In the genomic region with DNA sequence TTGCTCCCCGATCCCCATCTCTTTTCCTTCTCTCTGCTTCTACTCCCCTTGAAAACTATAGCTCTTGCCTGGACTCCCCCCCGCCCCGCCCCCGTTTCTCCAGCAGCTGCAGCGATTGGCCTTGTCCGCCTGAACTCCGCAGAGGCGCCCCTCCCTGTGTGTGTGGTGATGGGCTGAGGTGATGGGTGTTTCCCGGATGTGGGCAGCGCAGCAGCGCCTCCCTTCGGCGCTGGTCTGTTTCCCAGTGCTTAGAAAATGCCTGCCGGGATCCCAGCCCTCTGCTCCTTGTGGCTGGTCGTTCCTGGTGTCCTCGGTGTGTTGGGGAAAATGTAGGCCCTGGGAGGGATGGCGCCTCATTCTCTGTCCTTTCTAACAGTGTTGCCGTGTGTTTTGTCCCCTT, we compare ENCODE assay signal across 10 cellular contexts. TPM values are rescaled to one million over a fixed set of nuclear protein-coding genes. Genes with fewer than 3 reads are reported as not detected.
A peak's percentile ranks its signal among the peaks of the same experiment; 100 is the strongest.
DNase-seq lines count a peak whose midpoint lies in the region; ATAC-seq and TF ChIP-seq lines count a peak whose summit lies in the region.
"Had no signal": no experiment of that assay in that cellular context is flagged by ENCODE, and none has a peak within 500 bp of the region (broad histone marks: within the 10 kb centered on the region; RNA-seq: fewer than 3 reads in every experiment).

No MANE protein-coding gene starts in this region.

- 41% methylated on average over 17 of the region's 18 CpGs for WGBS in smooth muscle cell (ENCODE audit: low lambda C conversion rate)

- no peak overlapping the region for H3K4me3 ChIP-seq in fibroblast of villous mesenchyme (ENCODE audit: low read depth, low read length)
- no peak overlapping the region for H3K4me3 ChIP-seq in smooth muscle cell
- H3K4me3 ChIP-seq: GM23248 had no signal

- peak; percentile 75 to 90 for DNase-seq in NCI-H2081 (lab: John Stamatoyannopoulos, UW)
- no peak for DNase-seq in NCI-H2081 treated with DMSO at 0.1 percent for 48 hours (lab: John Stamatoyannopoulos, UW)
- DNase-seq in NCI-H526 treated with DMSO at 0.1 percent for 48 hours (lab: John Stamatoyannopoulos, UW), result peak; percentile 43
- DNase-seq in fibroblast of villous mesenchyme (ENCODE audit: low read depth), result no peak
- DNase-seq in smooth muscle cell (lab: John Stamatoyannopoulos, UW; ENCODE audit: unreplicated experiment), result no peak
- DNase-seq in left ventricle myocardium superior, result no peak
- DNase-seq in HK-2 (ENCODE audit: unreplicated experiment), result no peak
- DNase-seq in dermis blood vessel endothelial cell, result no peak
- DNase-seq: activated naive CD4-positive, alpha-beta T cell; GM23248 had no signal

- no peaks in the 10 kb centered on the region for H3K4me1 ChIP-seq in smooth muscle cell (ENCODE audit: low read depth)

- H3K27ac ChIP-seq in smooth muscle cell (ENCODE audit: low read depth), result no peak overlapping the region
- H3K27ac ChIP-seq: GM23248 had no signal

- intact Hi-C loops in left ventricle myocardium superior (cut with micrococcal nuclease), result no loop called here

- no peaks in the 10 kb centered on the region for H3K9me3 ChIP-seq in smooth muscle cell (replicated peaks; ENCODE audit: low read depth)

- H3K9ac ChIP-seq in smooth muscle cell (ENCODE audit: low read depth), result no peak overlapping the region
- H3K9ac ChIP-seq: GM23248 had no signal

- H4K20me1 ChIP-seq in smooth muscle cell (ENCODE audit: low read depth), result no peaks in the 10 kb centered on the region

- no peak overlapping the region for H3K4me2 ChIP-seq in smooth muscle cell

- H3K36me3 ChIP-seq in smooth muscle cell (ENCODE audit: low read depth), result no peaks in the 10 kb centered on the region

- no peak overlapping the region for H2AFZ ChIP-seq in smooth muscle cell (ENCODE audit: low read depth)
- H2AFZ ChIP-seq: GM23248 had no signal

- H3F3A ChIP-seq in smooth muscle cell (ENCODE audit: low read depth), result no peaks in the 10 kb centered on the region

- ATAC-seq in left ventricle myocardium superior, result no peak

- TF ChIP-seq CTCF in fibroblast of villous mesenchyme (IDR thresholded peaks at IDR 0.05; ENCODE audit: insufficient read depth, low read depth, low read length) (peak; percentile 10), smooth muscle cell (IDR thresholded peaks at IDR 0.05; ENCODE audit: borderline replicate concordance, insufficient read depth, poor library complexity, severe bottlenecking) (peak; percentile 19)

- H3K27me3 ChIP-seq in smooth muscle cell (ENCODE audit: low read depth), result no peaks in the 10 kb centered on the region

- no peaks in the 10 kb centered on the region for H3K79me2 ChIP-seq in smooth muscle cell (ENCODE audit: low read depth)

RNA-seq across cellular contexts. Expression of gene GALNT8, which starts 43.3 kb away (rescaled TPM):
- total RNA-seq in fibroblast of villous mesenchyme (under 0.01 TPM in 2 replicates), smooth muscle cell (2.7 and 5.6 TPM in 2 replicates), left ventricle myocardium superior (1.7 TPM), dermis blood vessel endothelial cell (under 0.01 and 0.14 TPM in 2 replicates)
- 2.0 and 4.1 TPM in 2 replicates for polyA plus RNA-seq in smooth muscle cell
- total RNA-seq: GM23248 had no signal
- polyA plus RNA-seq: GM23248 had no signal

Comparison
In these comparisons a context has a peak if more than half of its experiments do, and no peak if none do; other contexts are left out.
1. DNase-seq: peak in NCI-H2081 (2 of 2) and NCI-H526 treated with DMSO at 0.1 percent for 48 hours (single experiment); none in NCI-H2081 treated with DMSO at 0.1 percent for 48 hours (single experiment), fibroblast of villous mesenchyme (single experiment), smooth muscle cell (single experiment), left ventricle myocardium superior (single experiment), HK-2 (single experiment) and dermis blood vessel endothelial cell (single experiment).